ENCODE assay signal across 23 cellular contexts in genomic region chr3:40921251-40921650, GRCh38.
"Had no signal": no experiment of that assay in that cellular context is flagged by ENCODE, and none has a peak within 500 bp of the region (broad histone marks: within the 10 kb centered on the region; RNA-seq: fewer than 3 reads in every experiment).

No MANE protein-coding gene starts in this region.

- H2AFZ ChIP-seq: PC-9 had no signal

- H3K4me3 ChIP-seq: MG63, PC-9, Peyer's patch, SJSA1, SK-N-MC had no signal

- H3K36me3 ChIP-seq: MG63, Peyer's patch, SJSA1 had no signal

- H3K9me3 ChIP-seq: MG63, Peyer's patch, SJSA1 had no signal

- DNase-seq: Karpas-422, KG1, MG63, NCI-H1092, NCI-H1105 treated with DMSO at 0.1 percent for 48 hours, NCI-H1417 treated with DMSO at 0.1 percent for 48 hours, NCI-H146, NCI-H1694 treated with DMSO at 0.1 percent for 48 hours, NCI-H1930, NCI-H2081 treated with DMSO at 0.1 percent for 48 hours, NCI-H2171, NCI-H226, NCI-H446, NCI-H510A, NCI-H524 treated with DMSO at 0.1 percent for 48 hours, NCI-H69, NCI-H774, PC-9, Peyer's patch, SIG-M5 had no signal

- H3K27me3 ChIP-seq: MG63, Peyer's patch, SJSA1 had no signal

- H3K27ac ChIP-seq: PC-9, Peyer's patch, SJSA1, SK-N-MC had no signal

- ATAC-seq: Right ventricle myocardium inferior had no signal

- H3K4me2 ChIP-seq: PC-9 had no signal
